Comparison of ENCODE assay signal across 1 cellular context in genomic region chr10:69761320-69761719, GRCh38.
TF ChIP-seq lines count a peak whose summit lies in the region.

No MANE protein-coding gene starts in this region.

TF ChIP-seq in IMR-90, 13 proteins besides CTCF, POLR2A, EP300 and RAD21:
- no peak for TF ChIP-seq RCOR1 (IDR thresholded peaks at IDR 0.05; ENCODE audit: insufficient replicate concordance, low read length)
- TF ChIP-seq CHD1 (IDR thresholded peaks at IDR 0.05; ENCODE audit: low read depth, low read length): no peak
- TF ChIP-seq FOS (IDR thresholded peaks at IDR 0.05; ENCODE audit: low read depth, low read length): no peak
- TF ChIP-seq RFX5 (IDR thresholded peaks at IDR 0.05; ENCODE audit: low read depth, low read length): no peak
- no peak for TF ChIP-seq CEBPB (IDR thresholded peaks at IDR 0.05; ENCODE audit: low read depth, low read length)
- no peak for TF ChIP-seq USF2 (IDR thresholded peaks at IDR 0.05; ENCODE audit: low read depth, low read length)
